In the genomic region with DNA sequence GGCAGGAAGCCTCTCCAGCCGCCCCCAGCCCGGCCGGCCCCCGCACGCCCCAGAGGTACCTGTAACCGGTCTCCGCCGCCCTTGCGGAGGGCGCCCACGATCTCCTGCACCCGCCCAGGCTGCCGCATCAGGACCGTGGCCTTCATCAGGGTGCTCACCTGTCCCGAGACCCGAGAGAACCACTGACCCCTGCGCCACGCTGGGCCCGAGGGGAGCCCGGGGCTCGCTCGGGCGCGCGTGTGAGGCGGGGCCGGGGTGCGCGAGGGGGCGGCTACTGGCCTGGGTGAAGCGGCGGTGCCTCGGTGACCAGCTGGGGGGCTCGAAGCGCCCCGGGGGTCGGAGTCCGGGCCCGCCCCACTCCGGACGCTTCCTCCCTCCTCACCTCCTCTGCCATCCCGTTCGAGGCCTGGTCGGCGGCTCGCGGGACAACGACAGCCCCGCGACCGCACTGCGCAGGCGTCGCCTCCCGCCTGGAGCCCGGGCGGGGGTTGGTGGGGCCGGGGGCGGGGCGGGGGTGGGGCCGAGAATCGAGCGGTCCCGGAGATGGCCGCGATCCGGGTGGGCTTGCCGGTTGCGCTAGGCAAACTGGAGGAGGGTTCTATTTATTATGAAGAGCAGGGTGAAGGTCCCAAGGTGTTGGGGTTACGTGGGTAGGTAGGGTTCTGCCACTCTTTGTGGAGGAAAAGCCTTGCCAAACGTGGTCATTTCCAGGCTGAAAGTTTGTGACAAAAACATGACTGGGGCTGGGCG, we compare ENCODE assay signal across 8 cellular contexts. TPM values are rescaled to one million over a fixed set of nuclear protein-coding genes. Genes with fewer than 3 reads are reported as not detected.
DNase-seq lines count a peak whose midpoint lies in the region; ATAC-seq and TF ChIP-seq lines count a peak whose summit lies in the region.

A gene (minus strand): TSS at position 433 of the 750 bp plus-strand sequence. CDS start 39 bp downstream, at position 394.

- peaks cover 16% of the 10 kb centered on the region for H3K4me1 Mint-ChIP-seq in activated T-helper 2 cell treated with anti-CD3 and anti-CD28 coated beads, Interferon-gamma antibody, Interleukin-2, Interleukin-4, amounts not matched to agents 10 μg/mL and 5 μg/mL and 100 μg/mL, durations not matched to agents 14 hours and 24 hours and 36 hours (ENCODE audit: low read depth)
- H3K4me1 Mint-ChIP-seq in neural crest cell = peaks cover 12% of the 10 kb centered on the region

- H3K4me3 ChIP-seq in Panc1 (ENCODE audit: low read depth in 2 of 2, low read length in 2 of 2) (peak within 1 kb of the TSS; percentile 75 to 88), foreskin fibroblast (ENCODE audit: low read depth in 1 of 2, low read length in 2 of 2) (peak within 1 kb of the TSS; percentile 60 to 79), subcutaneous abdominal adipose tissue (ENCODE audit: low read depth in 1 of 5, low read length in 5 of 5) (peak within 1 kb of the TSS; percentile 77 to 85 (median 79))

- H3K27me3 ChIP-seq in Panc1 (ENCODE audit: control insufficient read depth, insufficient read depth, low read length) = no peaks in the 10 kb centered on the region
- no peaks in the 10 kb centered on the region for H3K27me3 ChIP-seq in subcutaneous abdominal adipose tissue (ENCODE audit: control insufficient read depth in 5 of 5, insufficient read depth in 4 of 5, low read length in 5 of 5)

- CTCF ChIA-PET in Panc1 (lab: Charles Lee) = no interaction called here

- DNase-seq in EH (ENCODE audit: low read depth) (peak; percentile 73), Panc1 (ENCODE audit: low read depth, low spot score) (no peak), foreskin fibroblast (peak; percentile 30 to 77), neural crest cell (ENCODE audit: low read depth, low spot score) (peak; percentile 56)
- peak; percentile 54 for DNase-seq in activated T-helper 2 cell treated with anti-CD3 and anti-CD28 coated beads, Interferon-gamma antibody, Interleukin-2, Interleukin-4, amounts not matched to agents 10 μg/mL and 5 μg/mL and 100 μg/mL, durations not matched to agents 14 hours and 24 hours and 36 hours (ENCODE audit: low spot score)

- peaks cover 26% of the 10 kb centered on the region for H3K36me3 Mint-ChIP-seq in activated T-helper 2 cell treated with anti-CD3 and anti-CD28 coated beads, Interferon-gamma antibody, Interleukin-2, Interleukin-4, amounts not matched to agents 10 μg/mL and 5 μg/mL and 100 μg/mL, durations not matched to agents 14 hours and 24 hours and 36 hours (ENCODE audit: low read depth)
- peaks cover 2% of the 10 kb centered on the region for H3K36me3 Mint-ChIP-seq in neural crest cell (ENCODE audit: low read depth)

- intact Hi-C loops in Panc1 (cut with micrococcal nuclease; ENCODE audit: unreplicated experiment) = no loop called here
- intact Hi-C loops in activated T-helper 2 cell treated with anti-CD3 and anti-CD28 coated beads, Interferon-gamma antibody, Interleukin-2, Interleukin-4, amounts not matched to agents 10 μg/mL and 5 μg/mL and 100 μg/mL, durations not matched to agents 14 hours and 24 hours and 36 hours (cut with micrococcal nuclease) = no loop called here

- H3K4me1 ChIP-seq in Panc1 (ENCODE audit: control insufficient read depth, insufficient read depth, low read length) = peaks cover 7% of the 10 kb centered on the region
- H3K4me1 ChIP-seq in subcutaneous abdominal adipose tissue (ENCODE audit: control insufficient read depth in 5 of 5, insufficient read depth in 5 of 5, low read length in 5 of 5) = peaks cover 2 to 16% (median 16%) of the 10 kb centered on the region in 5 donors

- H3K9ac ChIP-seq in subcutaneous abdominal adipose tissue (ENCODE audit: low read length in 5 of 5) = peak within 1 kb of the TSS; percentile 30 to 88 (median 67)

- no TSS peak for BruUV-seq in Panc1 (replicated peaks; lab: Mats Ljungman, UMichigan)

- H3K27ac ChIP-seq in Panc1 (ENCODE audit: low read length) = peak within 1 kb of the TSS; percentile 89
- H3K27ac ChIP-seq in subcutaneous abdominal adipose tissue (ENCODE audit: low read depth, low read length) = peak within 1 kb of the TSS; percentile 37

- H3K36me3 ChIP-seq in Panc1 (ENCODE audit: control insufficient read depth, insufficient read depth, low read length) (no peaks in the 10 kb centered on the region), subcutaneous abdominal adipose tissue (ENCODE audit: control insufficient read depth in 5 of 5, insufficient read depth in 5 of 5, low read length in 5 of 5) (peaks cover 0 to 15% (median 11%) of the 10 kb centered on the region in 5 donors)

- TF ChIP-seq CTCF in Panc1 (IDR thresholded peaks at IDR 0.05) (no peak), foreskin fibroblast (IDR thresholded peaks at IDR 0.05; ENCODE audit: low read depth, low read length) (no peak), neural crest cell (conservative IDR thresholded peaks at IDR 0.05) (no peak)

- in situ Hi-C loops in Panc1 (cut with HindIII; ENCODE audit: low pct_unique_long_range_greater_than_20kb, low sequenced_read_pairs) = no loop called here

- H3K9me3 ChIP-seq in Panc1 (ENCODE audit: control insufficient read depth, insufficient read depth, low read depth, low read length) (no peaks in the 10 kb centered on the region), subcutaneous abdominal adipose tissue (ENCODE audit: control insufficient read depth in 5 of 5, low read length in 5 of 5) (no peaks in the 10 kb centered on the region)

- POLR2A ChIA-PET in Panc1 (lab: Charles Lee) = no interaction called here

- peaks cover 8% of the 10 kb centered on the region for H3K27me3 Mint-ChIP-seq in activated T-helper 2 cell treated with anti-CD3 and anti-CD28 coated beads, Interferon-gamma antibody, Interleukin-2, Interleukin-4, amounts not matched to agents 10 μg/mL and 5 μg/mL and 100 μg/mL, durations not matched to agents 14 hours and 24 hours and 36 hours (ENCODE audit: low read depth)
- no peaks in the 10 kb centered on the region for H3K27me3 Mint-ChIP-seq in neural crest cell (ENCODE audit: low read depth)

- H3K27ac Mint-ChIP-seq in activated T-helper 2 cell treated with anti-CD3 and anti-CD28 coated beads, Interferon-gamma antibody, Interleukin-2, Interleukin-4, amounts not matched to agents 10 μg/mL and 5 μg/mL and 100 μg/mL, durations not matched to agents 14 hours and 24 hours and 36 hours = peak within 1 kb of the TSS; percentile 64
- peak within 1 kb of the TSS; percentile 7 for H3K27ac Mint-ChIP-seq in neural crest cell (ENCODE audit: unreplicated experiment)

- ATAC-seq in HG02571 (IDR thresholded peaks at IDR 0.05; ENCODE audit: unreplicated experiment) = peak; percentile 67
- ATAC-seq in Panc1 = peak; percentile 97
- no peak for ATAC-seq in GM21786 (IDR thresholded peaks at IDR 0.05; ENCODE audit: unreplicated experiment)

- H3K9me3 Mint-ChIP-seq in activated T-helper 2 cell treated with anti-CD3 and anti-CD28 coated beads, Interferon-gamma antibody, Interleukin-2, Interleukin-4, amounts not matched to agents 10 μg/mL and 5 μg/mL and 100 μg/mL, durations not matched to agents 14 hours and 24 hours and 36 hours = no peaks in the 10 kb centered on the region
- H3K9me3 Mint-ChIP-seq in neural crest cell = no peaks in the 10 kb centered on the region

- H3K4me3 Mint-ChIP-seq in activated T-helper 2 cell treated with anti-CD3 and anti-CD28 coated beads, Interferon-gamma antibody, Interleukin-2, Interleukin-4, amounts not matched to agents 10 μg/mL and 5 μg/mL and 100 μg/mL, durations not matched to agents 14 hours and 24 hours and 36 hours (ENCODE audit: low read depth) = peak within 1 kb of the TSS; percentile 81
- H3K4me3 Mint-ChIP-seq in neural crest cell = peak within 1 kb of the TSS; percentile 93

RNA-seq across cellular contexts. Expression of the gene that starts here (rescaled TPM):
- total RNA-seq in Panc1 (2021; ENCODE audit: unreplicated experiment) = 118 TPM
- polyA plus RNA-seq in Panc1 (2012; ENCODE audit: insufficient read length) = 135 TPM
- total RNA-seq in activated T-helper 2 cell treated with anti-CD3 and anti-CD28 coated beads, Interferon-gamma antibody, Interleukin-2, Interleukin-4, amounts not matched to agents 10 μg/mL and 5 μg/mL and 100 μg/mL, durations not matched to agents 14 hours and 24 hours and 36 hours = 59.9 and 62.0 TPM in 2 replicates
- 120 and 123 TPM in 2 replicates for total RNA-seq in neural crest cell
